9 cellular contexts compared by ENCODE assay signal in the genomic region with DNA sequence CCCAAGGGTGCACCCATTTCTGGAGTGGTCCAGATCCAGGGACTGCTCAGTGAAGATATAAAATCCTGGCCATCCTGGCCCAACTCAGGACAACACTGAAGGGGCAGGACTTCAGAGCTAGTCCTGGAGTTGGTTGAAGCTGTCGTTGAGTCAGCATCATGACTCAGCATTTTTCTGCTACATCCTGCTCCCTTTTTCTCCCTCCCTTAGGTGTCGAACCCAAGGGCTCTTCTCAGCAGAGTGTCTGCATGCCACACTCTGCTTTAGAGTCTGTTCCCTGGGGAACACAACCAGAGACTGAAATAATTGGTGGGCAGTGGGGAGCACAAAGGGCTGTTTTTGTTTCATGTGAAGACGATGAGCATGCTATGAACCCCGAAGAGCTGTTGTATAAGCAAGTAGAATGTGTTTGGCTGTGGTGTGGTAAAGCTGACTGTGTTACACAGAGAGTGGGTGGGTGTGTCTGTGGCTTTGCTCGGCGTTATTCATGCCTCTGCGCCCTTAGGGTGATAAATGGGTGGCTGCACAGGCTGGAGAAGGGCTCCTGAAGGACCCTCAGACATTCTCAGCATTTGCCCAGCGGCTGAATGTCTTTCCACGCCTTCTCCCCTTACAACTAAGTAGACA.
DNase-seq lines count a peak whose midpoint lies in the region; ATAC-seq and TF ChIP-seq lines count a peak whose summit lies in the region.
"Had no signal": no experiment of that assay in that cellular context is flagged by ENCODE, and none has a peak within 500 bp of the region (broad histone marks: within the 10 kb centered on the region; RNA-seq: fewer than 3 reads in every experiment).

No MANE protein-coding gene starts in this region.

- H3K4me1 ChIP-seq in RWPE2 (ENCODE audit: insufficient read depth, poor library complexity, severe bottlenecking) (peaks cover 11% of the 10 kb centered on the region), upper lobe of right lung (peaks cover 9% of the 10 kb centered on the region)
- H3K4me1 ChIP-seq in CD4-positive, alpha-beta memory T cell (ENCODE audit: insufficient read depth, low read length): no peaks in the 10 kb centered on the region

- no peak for TF ChIP-seq CTCF in GM20000 (IDR thresholded peaks at IDR 0.05; ENCODE audit: extremely low read depth, missing control alignments)
- TF ChIP-seq CTCF in RWPE2 (IDR thresholded peaks at IDR 0.05; ENCODE audit: poor library complexity, severe bottlenecking): no peak
- no peak for TF ChIP-seq CTCF in upper lobe of right lung (IDR thresholded peaks at IDR 0.05)

- H3K36me3 Mint-ChIP-seq in CD4-positive, alpha-beta memory T cell: no peaks in the 10 kb centered on the region

- H3K27me3 Mint-ChIP-seq in CD4-positive, alpha-beta memory T cell: peaks cover 0 to 1% of the 10 kb centered on the region in 2 donors
- H3K27me3 Mint-ChIP-seq: stimulated activated naive CD8-positive, alpha-beta T cell treated with anti-CD3 and anti-CD28 coated beads, Interleukin-15, Interleukin-2, amounts not matched to agents 100 ng/mL and 50 ng/mL, for 24 hours had no signal

- ATAC-seq in RWPE2 (ENCODE audit: low read depth) (peak; percentile 87), upper lobe of right lung (peak; percentile 58), HG02623 (IDR thresholded peaks at IDR 0.05; ENCODE audit: unreplicated experiment) (no peak)

- H3K4me1 Mint-ChIP-seq in CD4-positive, alpha-beta memory T cell: peaks cover 0 to 7% (median 5%) of the 10 kb centered on the region in 4 donors

- DNase-seq in AG08396 (ENCODE audit: low spot score) (peak; percentile 43), GM20000 (ENCODE audit: low spot score) (peak; percentile 8), RWPE2 (ENCODE audit: low spot score) (no peak), globus pallidus (ENCODE audit: low spot score) (peak; percentile 13), upper lobe of right lung (no peak), SIG-M5 treated with dmso at 0.1 percent for 504 hours (lab: John Stamatoyannopoulos, UW; ENCODE audit: unreplicated experiment) (no peak)
- no peak for DNase-seq in CD4-positive, alpha-beta memory T cell

- CTCF ChIA-PET in CD4-positive, alpha-beta memory T cell (lab: Charles Lee; ENCODE audit: partially characterized antibody): no interaction called here

- H3K9me3 ChIP-seq in RWPE2 (ENCODE audit: severe bottlenecking) (no peaks in the 10 kb centered on the region), upper lobe of right lung (no peaks in the 10 kb centered on the region)
- no peaks in the 10 kb centered on the region for H3K9me3 ChIP-seq in CD4-positive, alpha-beta memory T cell (ENCODE audit: control insufficient read depth in 1 of 2, low read length in 2 of 2)

- peak overlapping the region; percentile 56 for H3K27ac ChIP-seq in RWPE2 (ENCODE audit: poor library complexity, severe bottlenecking)
- no peak overlapping the region for H3K27ac ChIP-seq in upper lobe of right lung
- H3K27ac ChIP-seq in CD4-positive, alpha-beta memory T cell (ENCODE audit: low read depth, low read length): no peak overlapping the region

- H3K4me3 Mint-ChIP-seq in CD4-positive, alpha-beta memory T cell: peak overlapping the region in 1 of 8 donors; percentile 62
- H3K4me3 Mint-ChIP-seq: stimulated activated naive CD8-positive, alpha-beta T cell treated with anti-CD3 and anti-CD28 coated beads, Interleukin-15, Interleukin-2, amounts not matched to agents 100 ng/mL and 50 ng/mL, for 24 hours had no signal

- POLR2A ChIA-PET in CD4-positive, alpha-beta memory T cell (lab: Charles Lee; ENCODE audit: partially characterized antibody): no interaction called here

- H3K9me3 Mint-ChIP-seq in CD4-positive, alpha-beta memory T cell: peaks cover 0 to 8% (median 2%) of the 10 kb centered on the region in 8 donors
- H3K9me3 Mint-ChIP-seq: stimulated activated naive CD8-positive, alpha-beta T cell treated with anti-CD3 and anti-CD28 coated beads, Interleukin-15, Interleukin-2, amounts not matched to agents 100 ng/mL and 50 ng/mL, for 24 hours had no signal

- H3K36me3 ChIP-seq in RWPE2 (ENCODE audit: low read depth) (no peaks in the 10 kb centered on the region), upper lobe of right lung (no peaks in the 10 kb centered on the region)
- H3K36me3 ChIP-seq in CD4-positive, alpha-beta memory T cell (ENCODE audit: insufficient read depth, low read length): no peaks in the 10 kb centered on the region

- H3K4me3 ChIP-seq in RWPE2 (ENCODE audit: severe bottlenecking) (no peak overlapping the region), upper lobe of right lung (no peak overlapping the region)
- no peak overlapping the region for H3K4me3 ChIP-seq in CD4-positive, alpha-beta memory T cell (ENCODE audit: low read length in 2 of 2)

- intact Hi-C loops in upper lobe of right lung (cut with DNase I): no loop called here
- intact Hi-C loops in CD4-positive, alpha-beta memory T cell (cut with micrococcal nuclease): no loop called here

- no peak overlapping the region for H3K27ac Mint-ChIP-seq in CD4-positive, alpha-beta memory T cell
- H3K27ac Mint-ChIP-seq: stimulated activated naive CD8-positive, alpha-beta T cell treated with anti-CD3 and anti-CD28 coated beads, Interleukin-15, Interleukin-2, amounts not matched to agents 100 ng/mL and 50 ng/mL, for 24 hours had no signal

- H3K27me3 ChIP-seq in RWPE2 (ENCODE audit: insufficient read depth, poor library complexity, severe bottlenecking): no peaks in the 10 kb centered on the region
- H3K27me3 ChIP-seq in upper lobe of right lung: no peaks in the 10 kb centered on the region
- no peaks in the 10 kb centered on the region for H3K27me3 ChIP-seq in CD4-positive, alpha-beta memory T cell (ENCODE audit: insufficient read depth, low read length)

Comparison
In these comparisons a context has a peak if more than half of its experiments do, and no peak if none do; other contexts are left out.
1. DNase-seq: peak in AG08396 (single experiment), GM20000 (single experiment) and globus pallidus (single experiment); none in RWPE2 (single experiment), upper lobe of right lung (single experiment), CD4-positive, alpha-beta memory T cell (0 of 5) and SIG-M5 treated with dmso at 0.1 percent for 504 hours (single experiment).